Comparison of ENCODE assay signal across 8 cellular contexts in genomic region chr19:49890349-49891311, GRCh38. TPM values are rescaled to one million over a fixed set of nuclear protein-coding genes. Genes with fewer than 3 reads are reported as not detected.
A peak's percentile ranks its signal among the peaks of the same experiment; 100 is the strongest.
DNase-seq lines count a peak whose midpoint lies in the region; ATAC-seq and TF ChIP-seq lines count a peak whose summit lies in the region.

No MANE protein-coding gene starts in this region.

- dilution Hi-C loops in IMR-90 (cut with HindIII; ENCODE audit: low sequenced_read_pairs, unreplicated experiment), result no loop called here

- H3K4ac ChIP-seq in IMR-90 (ENCODE audit: low read depth, low read length), result no peak overlapping the region

- no peak overlapping the region for H2BK120ac ChIP-seq in IMR-90 (ENCODE audit: low read depth, low read length)

- BruUV-seq in A673 (replicated peaks; lab: Mats Ljungman, UMichigan) (no TSS peak), IMR-90 (replicated peaks; lab: Mats Ljungman, UMichigan) (no TSS peak)

- H2BK5ac ChIP-seq in IMR-90 (ENCODE audit: low read depth, low read length, poor library complexity, severe bottlenecking), result no peak overlapping the region

- H3K4me3 Mint-ChIP-seq in activated CD4-positive, alpha-beta T cell treated with anti-CD3 and anti-CD28 coated beads, Interleukin-2, amount 10 ng/mL, durations not matched to agents 24 days and 14 days, result peak overlapping the region; percentile 82

- in situ Hi-C loops in IMR-90 (cut with MboI; ENCODE audit: low sequenced_read_pairs), result no loop called here
- in situ Hi-C loops in transverse colon (cut with MboI; ENCODE audit: low pct_ligation_motif_present in 1 of 4, low pct_unique_long_range_greater_than_20kb in 1 of 4, low sequenced_read_pairs in 3 of 4), result no loop called here

- H3K79me1 ChIP-seq in IMR-90 (ENCODE audit: low read depth in 1 of 2, low read length in 2 of 2), result no peaks in the 10 kb centered on the region

- H3K18ac ChIP-seq in IMR-90 (ENCODE audit: low read depth, low read length), result no peak overlapping the region

- no peak overlapping the region for H4K91ac ChIP-seq in IMR-90 (ENCODE audit: insufficient read depth, low read depth, low read length)

- H3K56ac ChIP-seq in IMR-90 (ENCODE audit: extremely low read depth, insufficient read depth, low read length), result no peak overlapping the region

- H3K23ac ChIP-seq in IMR-90 (ENCODE audit: low read depth, low read length), result no peak overlapping the region

- intact Hi-C loops in A673 (cut with micrococcal nuclease; ENCODE audit: unreplicated experiment), result no loop called here
- intact Hi-C loops in IMR-90 (cut with micrococcal nuclease), result no loop called here
- intact Hi-C loops in activated CD4-positive, alpha-beta T cell treated with anti-CD3 and anti-CD28 coated beads, Interleukin-2, amount 10 ng/mL, durations not matched to agents 24 days and 14 days (cut with micrococcal nuclease), result no loop called here
- intact Hi-C loops in transverse colon (cut with DNase I; ENCODE audit: low total_unique reads), result no loop called here

- no peak for DNase-seq in A673 (ENCODE audit: low spot score)
- DNase-seq in IMR-90, result no peak
- peak; percentile 87 for DNase-seq in activated CD4-positive, alpha-beta T cell treated with anti-CD3 and anti-CD28 coated beads, Interleukin-2, amount 10 ng/mL, durations not matched to agents 24 days and 14 days
- DNase-seq in effector CD8-positive, alpha-beta T cell (lab: John Stamatoyannopoulos, UW), result peak; percentile 58
- DNase-seq in transverse colon, result peak; percentile 67
- DNase-seq in T1000 (lab: John Stamatoyannopoulos, UW), result no peak

- POLR2A ChIA-PET in A673 (lab: Charles Lee; ENCODE audit: low non-redundant PET), result no interaction called here
- POLR2A ChIA-PET in IMR-90 (lab: Charles Lee; ENCODE audit: unreplicated experiment), result interaction anchor here (0.6 kb wide), 1 partner anchor 12 kb away, joined by 6 read pairs; no protein-coding TSS in a partner anchor

- peak overlapping the region; percentile 87 for H2AFZ ChIP-seq in IMR-90 (replicated peaks; ENCODE audit: low read length, poor library complexity)

- H3K27me3 Mint-ChIP-seq in activated CD4-positive, alpha-beta T cell treated with anti-CD3 and anti-CD28 coated beads, Interleukin-2, amount 10 ng/mL, durations not matched to agents 24 days and 14 days, result no peaks in the 10 kb centered on the region

- no peaks in the 10 kb centered on the region for H4K20me1 ChIP-seq in IMR-90 (ENCODE audit: insufficient read depth, low read length)

- no peak for TF ChIP-seq EP300 in transverse colon (IDR thresholded peaks at IDR 0.05; ENCODE audit: low read depth)

- 15% methylated on average over 31 of the region's 69 CpGs; no CpG with 5 or more reads in 1 of the 2 experiments for WGBS in IMR-90 (ENCODE audit: extremely low coverage in 2 of 2, insufficient read length in 1 of 2), 2 experiments
- 26% methylated on average over 17 of the region's 69 CpGs; no CpG with 5 or more reads in 1 of the 2 donors for WGBS in transverse colon (ENCODE audit: low coverage in 1 of 2), 2 donors

- H3K9me1 ChIP-seq in IMR-90 (ENCODE audit: insufficient read depth, low read length), result no peaks in the 10 kb centered on the region

- no peaks in the 10 kb centered on the region for H3K4me1 ChIP-seq in A673 (ENCODE audit: insufficient read depth, low read length, poor library complexity, severe bottlenecking)
- H3K4me1 ChIP-seq in IMR-90 (ENCODE audit: control insufficient read depth, insufficient read depth, low read length), result peaks cover 2% of the 10 kb centered on the region; the same call in 1 of the 2 replicates
- H3K4me1 ChIP-seq in neutrophil (ENCODE audit: control insufficient read depth in 1 of 2, insufficient read depth in 1 of 2, low read depth in 1 of 2, low read length in 1 of 2), result peaks cover 9 to 11% of the 10 kb centered on the region in 2 experiments
- H3K4me1 ChIP-seq in transverse colon, result peaks cover 9 to 14% (median 11%) of the 10 kb centered on the region in 4 donors

- no peak overlapping the region for H4K5ac ChIP-seq in IMR-90 (ENCODE audit: low read depth, low read length)

- CTCF ChIA-PET in A673 (lab: Charles Lee) (interaction anchor here (0.9 kb wide), 1 partner anchor 18 kb away, joined by 3 read pairs; no protein-coding TSS in a partner anchor), IMR-90 (lab: Yijun Ruan, JAX) (no interaction called here)

- H2AK9ac ChIP-seq in IMR-90 (replicated peaks; ENCODE audit: low read depth, low read length, poor library complexity), result peak overlapping the region; percentile 28

- TF ChIP-seq CTCF in A673 (conservative IDR thresholded peaks at IDR 0.05; ENCODE audit: low read depth, low read length), result peak; percentile 10; the same call in 1 of the 2 replicates
- no peak for TF ChIP-seq CTCF in IMR-90 (conservative IDR thresholded peaks at IDR 0.05; ENCODE audit: low read depth, low read length)
- TF ChIP-seq CTCF in neutrophil (IDR thresholded peaks at IDR 0.05), result no peak
- peak in 2 of 5 experiments; percentile 26 to 40 for TF ChIP-seq CTCF in transverse colon (IDR thresholded peaks at IDR 0.05)

- H3K36me3 ChIP-seq in A673 (ENCODE audit: insufficient read depth, low read length, poor library complexity, severe bottlenecking) (no peaks in the 10 kb centered on the region), IMR-90 (ENCODE audit: control insufficient read depth, insufficient read depth, low read length) (peaks cover 7% of the 10 kb centered on the region; the same call in 1 of the 2 replicates), neutrophil (peaks cover 23% of the 10 kb centered on the region), transverse colon (no peaks in the 10 kb centered on the region)

- H3K9me3 ChIP-seq in A673 (ENCODE audit: low read depth, low read length, poor library complexity, severe bottlenecking) (no peaks in the 10 kb centered on the region), IMR-90 (ENCODE audit: control insufficient read depth, insufficient read depth, low read length) (no peaks in the 10 kb centered on the region), neutrophil (no peaks in the 10 kb centered on the region), transverse colon (no peaks in the 10 kb centered on the region)

- no peaks in the 10 kb centered on the region for H3K27me3 ChIP-seq in A673 (replicated peaks; ENCODE audit: insufficient read depth, low read depth, low read length, poor library complexity)
- peaks cover 8% of the 10 kb centered on the region; the same call in 1 of the 2 replicates for H3K27me3 ChIP-seq in IMR-90 (ENCODE audit: control insufficient read depth, insufficient read depth, low read length)
- H3K27me3 ChIP-seq in neutrophil, result peaks cover 47% of the 10 kb centered on the region
- H3K27me3 ChIP-seq in transverse colon, result no peaks in the 10 kb centered on the region

- H3K9me3 Mint-ChIP-seq in activated CD4-positive, alpha-beta T cell treated with anti-CD3 and anti-CD28 coated beads, Interleukin-2, amount 10 ng/mL, durations not matched to agents 24 days and 14 days, result no peaks in the 10 kb centered on the region

- H3K27ac ChIP-seq in A673 (ENCODE audit: low read depth, low read length, poor library complexity, severe bottlenecking) (no peak overlapping the region), IMR-90 (ENCODE audit: insufficient read depth, low read length) (no peak overlapping the region), neutrophil (peak overlapping the region; percentile 32), transverse colon (peak overlapping the region in 3 of 4 donors; percentile 18 to 47 (median 30))

- ATAC-seq in IMR-90 (ENCODE audit: low read depth) (peak; percentile 57), GM21529 (IDR thresholded peaks at IDR 0.05; ENCODE audit: unreplicated experiment) (no peak)

- peak overlapping the region; percentile 61 for H3K4me2 ChIP-seq in IMR-90 (ENCODE audit: low read depth, low read length)

- TF ChIP-seq POLR2A in IMR-90 (IDR thresholded peaks at IDR 0.05; ENCODE audit: low read depth, low read length) (no peak), transverse colon (IDR thresholded peaks at IDR 0.05) (no peak)

- no peak overlapping the region for H4K8ac ChIP-seq in IMR-90 (ENCODE audit: low read depth in 2 of 2, low read length in 2 of 2)

- no peak for TF ChIP-seq RAD21 in IMR-90 (IDR thresholded peaks at IDR 0.05; ENCODE audit: low read length)

- peak overlapping the region; percentile 74 for H3K27ac Mint-ChIP-seq in activated CD4-positive, alpha-beta T cell treated with anti-CD3 and anti-CD28 coated beads, Interleukin-2, amount 10 ng/mL, durations not matched to agents 24 days and 14 days

- peak overlapping the region; percentile 16; the same call in 1 of the 2 replicates for H2AK5ac ChIP-seq in IMR-90 (ENCODE audit: low read depth, low read length)

- H2BK15ac ChIP-seq in IMR-90 (ENCODE audit: low read depth, low read length), result no peak overlapping the region

- H3K9ac ChIP-seq in IMR-90 (ENCODE audit: low read depth, low read length), result no peak overlapping the region

- H3K4me3 ChIP-seq in A673 (ENCODE audit: low read depth, low read length, poor library complexity, severe bottlenecking) (peak overlapping the region; percentile 20), IMR-90 (ENCODE audit: insufficient read depth, low read depth, low read length) (peak overlapping the region; percentile 6; the same call in 1 of the 2 replicates), neutrophil (ENCODE audit: low read depth in 1 of 2, low read length in 1 of 2) (peak overlapping the region; percentile 60 to 65), transverse colon (peak overlapping the region in 3 of 4 donors; percentile 2 to 44 (median 32))

- H2BK20ac ChIP-seq in IMR-90 (ENCODE audit: low read depth, low read length), result no peak overlapping the region

- peaks cover 32% of the 10 kb centered on the region for H3K36me3 Mint-ChIP-seq in activated CD4-positive, alpha-beta T cell treated with anti-CD3 and anti-CD28 coated beads, Interleukin-2, amount 10 ng/mL, durations not matched to agents 24 days and 14 days (ENCODE audit: low read depth)

- peaks cover 28% of the 10 kb centered on the region for H3K4me1 Mint-ChIP-seq in activated CD4-positive, alpha-beta T cell treated with anti-CD3 and anti-CD28 coated beads, Interleukin-2, amount 10 ng/mL, durations not matched to agents 24 days and 14 days

- H3K14ac ChIP-seq in IMR-90 (replicated peaks; ENCODE audit: low read depth, low read length), result no peak overlapping the region

RNA-seq across cellular contexts. Expression of gene IL4I1, which starts 6.1 kb away (rescaled TPM):
- total RNA-seq in A673 (2021) (1.3 TPM in 2 replicates), IMR-90 (2012; rRNA removed) (under 0.01 and 0.36 TPM in 2 replicates), transverse colon (1 to 10 TPM in 1 of 4 donors, not detected in 3; 2.1 TPM)
- polyA plus RNA-seq in IMR-90 (2012; rRNA removed), result 0.27 and 0.31 TPM in 2 replicates
- polyA plus RNA-seq in IMR-90 (2012; cell fraction: cytosol; rRNA removed), result 0.29 and 0.48 TPM in 2 replicates
- polyA plus RNA-seq in IMR-90 (2012; cell fraction: nucleus; rRNA removed; ENCODE audit: low replicate concordance), result 0.24 and 0.60 TPM in 2 replicates
- 40.4 and 41.4 TPM in 2 replicates for total RNA-seq in activated CD4-positive, alpha-beta T cell treated with anti-CD3 and anti-CD28 coated beads, Interleukin-2, amount 10 ng/mL, durations not matched to agents 24 days and 14 days

RNA-seq across cellular contexts. Expression of gene TBC1D17, which starts 13.1 kb away (rescaled TPM):
- 35.1 and 40.0 TPM in 2 replicates for total RNA-seq in A673 (2021)
- total RNA-seq in IMR-90 (2012; rRNA removed), result 1.1 and 1.4 TPM in 2 replicates
- polyA plus RNA-seq in IMR-90 (2012; rRNA removed), result 26.8 and 27.8 TPM in 2 replicates
- 18.6 and 33.5 TPM in 2 replicates for polyA plus RNA-seq in IMR-90 (2012; cell fraction: cytosol; rRNA removed)
- 40.7 and 82.6 TPM in 2 replicates for polyA plus RNA-seq in IMR-90 (2012; cell fraction: nucleus; rRNA removed; ENCODE audit: low replicate concordance)
- 36.5 and 36.8 TPM in 2 replicates for total RNA-seq in activated CD4-positive, alpha-beta T cell treated with anti-CD3 and anti-CD28 coated beads, Interleukin-2, amount 10 ng/mL, durations not matched to agents 24 days and 14 days
- total RNA-seq in transverse colon, result 10 to 100 TPM; 26.4 to 80.8 (median 47.9) TPM

RNA-seq across cellular contexts. Expression of gene AKT1S1, which starts 13.5 kb away (rescaled TPM):
- total RNA-seq in A673 (2021) (80.3 and 81.5 TPM in 2 replicates), IMR-90 (2012; rRNA removed) (3.6 and 5.0 TPM in 2 replicates), transverse colon (10 to 100 TPM; 15.3 to 29.7 (median 22.7) TPM)
- polyA plus RNA-seq in IMR-90 (2012; rRNA removed), result 54.4 and 68.7 TPM in 2 replicates
- 58.5 and 76.0 TPM in 2 replicates for polyA plus RNA-seq in IMR-90 (2012; cell fraction: cytosol; rRNA removed)
- polyA plus RNA-seq in IMR-90 (2012; cell fraction: nucleus; rRNA removed; ENCODE audit: low replicate concordance), result 78.4 and 102 TPM in 2 replicates
- total RNA-seq in activated CD4-positive, alpha-beta T cell treated with anti-CD3 and anti-CD28 coated beads, Interleukin-2, amount 10 ng/mL, durations not matched to agents 24 days and 14 days, result 31.5 and 33.5 TPM in 2 replicates

RNA-seq across cellular contexts. Expression of gene PNKP, which starts 23.3 kb away (rescaled TPM):
- total RNA-seq in A673 (2021) (122 and 130 TPM in 2 replicates), IMR-90 (2012; rRNA removed) (10.6 and 14.2 TPM in 2 replicates), transverse colon (100 to 1,000 TPM in 2 of 4 donors, 10 to 100 TPM in 2; 60.8 to 128 (median 99.6) TPM)
- polyA plus RNA-seq in IMR-90 (2012; rRNA removed), result 25.0 and 33.0 TPM in 2 replicates
- polyA plus RNA-seq in IMR-90 (2012; cell fraction: cytosol; rRNA removed), result 16.7 and 18.1 TPM in 2 replicates
- polyA plus RNA-seq in IMR-90 (2012; cell fraction: nucleus; rRNA removed; ENCODE audit: low replicate concordance), result 171 and 356 TPM in 2 replicates
- total RNA-seq in activated CD4-positive, alpha-beta T cell treated with anti-CD3 and anti-CD28 coated beads, Interleukin-2, amount 10 ng/mL, durations not matched to agents 24 days and 14 days, result 123 and 124 TPM in 2 replicates

RNA-seq across cellular contexts. Expression of gene ATF5, which starts 38.4 kb away (rescaled TPM):
- total RNA-seq in A673 (2021) (302 and 322 TPM in 2 replicates), IMR-90 (2012; rRNA removed) (2.7 and 3.3 TPM in 2 replicates), transverse colon (10 to 100 TPM in 1 of 4 donors, 1 to 10 TPM in 3; 2.6 to 10.5 (median 5.4) TPM)
- polyA plus RNA-seq in IMR-90 (2012; rRNA removed), result 13.3 and 15.7 TPM in 2 replicates
- 14.8 and 22.7 TPM in 2 replicates for polyA plus RNA-seq in IMR-90 (2012; cell fraction: cytosol; rRNA removed)
- 22.9 and 36.5 TPM in 2 replicates for polyA plus RNA-seq in IMR-90 (2012; cell fraction: nucleus; rRNA removed; ENCODE audit: low replicate concordance)
- 44.3 and 45.5 TPM in 2 replicates for total RNA-seq in activated CD4-positive, alpha-beta T cell treated with anti-CD3 and anti-CD28 coated beads, Interleukin-2, amount 10 ng/mL, durations not matched to agents 24 days and 14 days

Comparison
In these comparisons a context has a peak if more than half of its experiments do, and no peak if none do; other contexts are left out.
1. DNase-seq: peak in activated CD4-positive, alpha-beta T cell treated with anti-CD3 and anti-CD28 coated beads, Interleukin-2, amount 10 ng/mL, durations not matched to agents 24 days and 14 days (single experiment), effector CD8-positive, alpha-beta T cell (single experiment) and transverse colon (single experiment); none in A673 (single experiment), IMR-90 (single experiment) and T1000 (single experiment).
2. H3K27ac ChIP-seq: peak in neutrophil (single experiment) and transverse colon (3 of 4); none in A673 (single experiment) and IMR-90 (single experiment).
3. H3K4me3 ChIP-seq: peak in every context shown above with its lines; median percentile 62 in neutrophil; 32 in transverse colon; 20 in A673; 6 in IMR-90.
4. RNA of gene IL4I1, which starts 6.1 kb away (total RNA-seq): 40.4 to 41.4 TPM in activated CD4-positive, alpha-beta T cell treated with anti-CD3 and anti-CD28 coated beads, Interleukin-2, amount 10 ng/mL, durations not matched to agents 24 days and 14 days; 1.3 TPM in A673, under 0.01 to 0.36 TPM in IMR-90 and 2.1 TPM in transverse colon; every median in the first group is over 10 times any median in the second.
5. RNA of gene TBC1D17, which starts 13.1 kb away (total RNA-seq): 26.4 to 80.8 TPM in transverse colon, 36.5 to 36.8 TPM in activated CD4-positive, alpha-beta T cell treated with anti-CD3 and anti-CD28 coated beads, Interleukin-2, amount 10 ng/mL, durations not matched to agents 24 days and 14 days and 35.1 to 40.0 TPM in A673; 1.1 to 1.4 TPM in IMR-90; every median in the first group is over 10 times any median in the second.